ENCODE assay signal across 2 cellular contexts in the genomic region with DNA sequence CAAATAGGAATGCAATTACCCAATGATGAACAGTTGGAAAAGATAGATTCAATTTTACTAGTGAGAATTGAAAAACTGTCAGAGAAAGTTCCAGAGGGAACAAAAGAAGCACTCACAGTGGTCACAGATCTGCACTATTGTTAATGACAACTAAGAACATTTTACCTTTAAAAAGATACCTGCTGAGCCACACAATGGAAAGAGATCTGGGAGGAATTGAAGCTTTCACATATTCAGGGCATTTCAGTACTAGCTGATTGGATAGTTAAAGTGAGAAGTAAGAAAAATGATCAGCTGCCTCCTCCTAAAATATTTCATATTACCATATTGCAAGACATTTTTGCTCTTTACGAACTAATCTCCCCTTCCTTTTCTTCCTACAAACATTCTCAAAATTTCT.
TF ChIP-seq lines count a peak whose summit lies in the region.

No MANE protein-coding gene starts in this region.

TF ChIP-seq in liver, 16 proteins besides CTCF, POLR2A, EP300 and RAD21 (continued from another document):
- TF ChIP-seq, protein P1, sequence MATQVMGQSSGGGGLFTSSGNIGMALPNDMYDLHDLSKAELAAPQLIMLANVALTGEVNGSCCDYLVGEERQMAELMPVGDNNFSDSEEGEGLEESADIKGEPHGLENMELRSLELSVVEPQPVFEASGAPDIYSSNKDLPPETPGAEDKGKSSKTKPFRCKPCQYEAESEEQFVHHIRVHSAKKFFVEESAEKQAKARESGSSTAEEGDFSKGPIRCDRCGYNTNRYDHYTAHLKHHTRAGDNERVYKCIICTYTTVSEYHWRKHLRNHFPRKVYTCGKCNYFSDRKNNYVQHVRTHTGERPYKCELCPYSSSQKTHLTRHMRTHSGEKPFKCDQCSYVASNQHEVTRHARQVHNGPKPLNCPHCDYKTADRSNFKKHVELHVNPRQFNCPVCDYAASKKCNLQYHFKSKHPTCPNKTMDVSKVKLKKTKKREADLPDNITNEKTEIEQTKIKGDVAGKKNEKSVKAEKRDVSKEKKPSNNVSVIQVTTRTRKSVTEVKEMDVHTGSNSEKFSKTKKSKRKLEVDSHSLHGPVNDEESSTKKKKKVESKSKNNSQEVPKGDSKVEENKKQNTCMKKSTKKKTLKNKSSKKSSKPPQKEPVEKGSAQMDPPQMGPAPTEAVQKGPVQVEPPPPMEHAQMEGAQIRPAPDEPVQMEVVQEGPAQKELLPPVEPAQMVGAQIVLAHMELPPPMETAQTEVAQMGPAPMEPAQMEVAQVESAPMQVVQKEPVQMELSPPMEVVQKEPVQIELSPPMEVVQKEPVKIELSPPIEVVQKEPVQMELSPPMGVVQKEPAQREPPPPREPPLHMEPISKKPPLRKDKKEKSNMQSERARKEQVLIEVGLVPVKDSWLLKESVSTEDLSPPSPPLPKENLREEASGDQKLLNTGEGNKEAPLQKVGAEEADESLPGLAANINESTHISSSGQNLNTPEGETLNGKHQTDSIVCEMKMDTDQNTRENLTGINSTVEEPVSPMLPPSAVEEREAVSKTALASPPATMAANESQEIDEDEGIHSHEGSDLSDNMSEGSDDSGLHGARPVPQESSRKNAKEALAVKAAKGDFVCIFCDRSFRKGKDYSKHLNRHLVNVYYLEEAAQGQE (IDR thresholded peaks at IDR 0.05), result peak; percentile 60
- no peak for TF ChIP-seq MAX (IDR thresholded peaks at IDR 0.05)

TF ChIP-seq in HepG2, 621 proteins besides CTCF, POLR2A, EP300 and RAD21 (continued from another document):
- TF ChIP-seq ZNF784 (CRISPR knock-in tag; IDR thresholded peaks at IDR 0.05; ENCODE audit: borderline replicate concordance) (no peak), TAF15 (IDR thresholded peaks at IDR 0.05; ENCODE audit: low read depth, low read length, poor library complexity, severe bottlenecking) (no peak), SMAD3 (CRISPR knock-in tag; IDR thresholded peaks at IDR 0.05) (no peak), RARG (CRISPR knock-in tag; IDR thresholded peaks at IDR 0.05; ENCODE audit: low read depth) (no peak), WIZ (CRISPR knock-in tag; IDR thresholded peaks at IDR 0.05) (no peak), FOXK1 (CRISPR knock-in tag; IDR thresholded peaks at IDR 0.05; ENCODE audit: borderline replicate concordance, low read depth) (no peak), ATF7-NPFF (CRISPR knock-in tag; IDR thresholded peaks at IDR 0.05; ENCODE audit: low read depth) (no peak), AHR (CRISPR knock-in tag; IDR thresholded peaks at IDR 0.05) (no peak)
- TF ChIP-seq, protein P2, sequence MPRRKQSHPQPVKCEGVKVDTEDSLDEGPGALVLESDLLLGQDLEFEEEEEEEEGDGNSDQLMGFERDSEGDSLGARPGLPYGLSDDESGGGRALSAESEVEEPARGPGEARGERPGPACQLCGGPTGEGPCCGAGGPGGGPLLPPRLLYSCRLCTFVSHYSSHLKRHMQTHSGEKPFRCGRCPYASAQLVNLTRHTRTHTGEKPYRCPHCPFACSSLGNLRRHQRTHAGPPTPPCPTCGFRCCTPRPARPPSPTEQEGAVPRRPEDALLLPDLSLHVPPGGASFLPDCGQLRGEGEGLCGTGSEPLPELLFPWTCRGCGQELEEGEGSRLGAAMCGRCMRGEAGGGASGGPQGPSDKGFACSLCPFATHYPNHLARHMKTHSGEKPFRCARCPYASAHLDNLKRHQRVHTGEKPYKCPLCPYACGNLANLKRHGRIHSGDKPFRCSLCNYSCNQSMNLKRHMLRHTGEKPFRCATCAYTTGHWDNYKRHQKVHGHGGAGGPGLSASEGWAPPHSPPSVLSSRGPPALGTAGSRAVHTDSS (CRISPR knock-in tag; conservative IDR thresholded peaks at IDR 0.05), result no peak
